14 cellular contexts compared by ENCODE assay signal in the genomic region with DNA sequence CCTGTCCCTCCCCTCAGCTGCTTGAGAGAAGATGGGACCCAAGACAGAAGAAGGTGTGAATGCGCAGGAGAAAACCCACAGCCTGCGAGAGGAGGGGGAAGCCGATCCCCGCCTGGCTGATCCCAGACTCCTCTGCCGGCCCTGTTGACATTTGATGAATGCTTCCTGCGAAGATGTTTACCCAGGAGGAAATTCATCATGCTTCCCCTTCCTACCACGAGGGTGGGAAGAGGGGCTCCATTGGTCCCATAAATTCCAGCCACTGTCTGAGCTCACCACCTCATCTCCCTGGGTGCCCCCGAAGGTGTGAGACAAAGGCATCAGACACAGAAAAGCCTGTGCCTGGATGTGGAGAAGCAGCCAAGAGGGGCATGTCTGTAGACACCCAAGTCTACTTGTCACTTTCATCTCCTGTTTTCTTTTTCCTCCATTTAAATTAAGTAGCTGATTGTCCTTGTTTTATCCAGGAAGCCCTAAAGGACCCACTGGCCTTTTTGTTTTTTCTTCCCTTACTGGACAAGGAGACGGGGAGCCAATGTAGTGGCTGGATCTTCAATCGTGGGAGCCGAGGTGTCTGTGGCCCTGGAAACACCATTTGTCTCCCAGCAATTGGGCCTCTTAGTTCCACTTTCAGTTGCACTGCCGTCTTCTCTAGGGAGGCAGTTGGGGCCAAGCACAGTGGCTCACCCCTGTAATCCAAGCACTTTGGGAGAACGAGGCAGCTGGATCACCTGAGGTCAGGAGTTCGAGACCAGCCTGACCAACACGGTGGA.
"Had no signal": no experiment of that assay in that cellular context is flagged by ENCODE, and none has a peak within 500 bp of the region (broad histone marks: within the 10 kb centered on the region; RNA-seq: fewer than 3 reads in every experiment).

No MANE protein-coding gene starts in this region.

- H3K9me3 ChIP-seq: thyroid gland had no signal

- H3K27ac Mint-ChIP-seq: activated B cell treated with CpG ODN at 0.5 μM for 24 hours; activated naive CD4-positive, alpha-beta T cell treated with anti-CD3 and anti-CD28 coated beads for 36 hours; activated T-helper 17 cell treated with anti-CD3 and anti-CD28 coated beads, Interleukin-2, amount 50 U/mL, for 72 hours; stimulated activated effector memory CD8-positive, alpha-beta T cell treated with anti-CD3 and anti-CD28 coated beads, Interleukin-12 subunit alpha, Interleukin-12 subunit beta, amount 100 ng/mL, for 72 hours; T-helper 1 cell treated with Interleukin-12 subunit alpha and Interleukin-12 subunit beta and Interleukin-4 antibody, amounts not matched to agents 30 μg/mL and 1 μg/mL, for 36 hours had no signal

- DNase-seq: activated B cell treated with CpG ODN at 0.5 μM for 24 hours; activated CD4-positive, alpha-beta T cell treated with anti-CD3 and anti-CD28 coated beads, Interleukin-2, amount 50 U/mL, for 1 hour; activated naive CD4-positive, alpha-beta T cell treated with anti-CD3 and anti-CD28 coated beads for 36 hours; activated T-cell treated with anti-CD3 and anti-CD28 coated beads for 4 hours; glutamatergic neuron; mammary epithelial cell; thyroid gland had no signal

- H3K36me3 Mint-ChIP-seq: stimulated activated effector memory CD8-positive, alpha-beta T cell treated with anti-CD3 and anti-CD28 coated beads, Interleukin-12 subunit alpha, Interleukin-12 subunit beta, amount 100 ng/mL, for 72 hours had no signal

- H3K27me3 ChIP-seq: thyroid gland had no signal

- H3K4me1 Mint-ChIP-seq: activated T-helper 17 cell treated with anti-CD3 and anti-CD28 coated beads, Interleukin-2, amount 50 U/mL, for 72 hours; stimulated activated effector memory CD8-positive, alpha-beta T cell treated with anti-CD3 and anti-CD28 coated beads, Interleukin-12 subunit alpha, Interleukin-12 subunit beta, amount 100 ng/mL, for 72 hours had no signal

- H3K4me1 ChIP-seq: parathyroid adenoma, thyroid gland had no signal

- H3K4me3 ChIP-seq: coronary artery, smooth muscle cell, thyroid gland had no signal

- H2AFZ ChIP-seq: parathyroid adenoma had no signal

- ATAC-seq: esophagus mucosa; stimulated activated effector memory CD8-positive, alpha-beta T cell treated with anti-CD3 and anti-CD28 coated beads, Interleukin-12 subunit alpha, Interleukin-12 subunit beta, amount 100 ng/mL, for 72 hours had no signal

- H3K36me3 ChIP-seq: thyroid gland had no signal

- H3K27me3 Mint-ChIP-seq: activated B cell treated with CpG ODN at 0.5 μM for 24 hours had no signal

- H3K27ac ChIP-seq: coronary artery, parathyroid adenoma, thyroid gland had no signal

- H3K9me3 Mint-ChIP-seq: activated B cell treated with CpG ODN at 0.5 μM for 24 hours; activated naive CD4-positive, alpha-beta T cell treated with anti-CD3 and anti-CD28 coated beads for 36 hours; activated T-helper 17 cell treated with anti-CD3 and anti-CD28 coated beads, Interleukin-2, amount 50 U/mL, for 72 hours; stimulated activated effector memory CD8-positive, alpha-beta T cell treated with anti-CD3 and anti-CD28 coated beads, Interleukin-12 subunit alpha, Interleukin-12 subunit beta, amount 100 ng/mL, for 72 hours; T-helper 1 cell treated with Interleukin-12 subunit alpha and Interleukin-12 subunit beta and Interleukin-4 antibody, amounts not matched to agents 30 μg/mL and 1 μg/mL, for 36 hours had no signal

- H3K4me3 Mint-ChIP-seq: activated B cell treated with CpG ODN at 0.5 μM for 24 hours; activated naive CD4-positive, alpha-beta T cell treated with anti-CD3 and anti-CD28 coated beads for 36 hours; activated T-helper 17 cell treated with anti-CD3 and anti-CD28 coated beads, Interleukin-2, amount 50 U/mL, for 72 hours; stimulated activated effector memory CD8-positive, alpha-beta T cell treated with anti-CD3 and anti-CD28 coated beads, Interleukin-12 subunit alpha, Interleukin-12 subunit beta, amount 100 ng/mL, for 72 hours; T-helper 1 cell treated with Interleukin-12 subunit alpha and Interleukin-12 subunit beta and Interleukin-4 antibody, amounts not matched to agents 30 μg/mL and 1 μg/mL, for 36 hours had no signal

- H3K9ac ChIP-seq: parathyroid adenoma had no signal

- H3K4me2 ChIP-seq: smooth muscle cell had no signal
